In genomic region chr9:131736440-131736839, GRCh38 we compare ENCODE assay signal across 12 cellular contexts. TPM values are rescaled to one million over a fixed set of nuclear protein-coding genes. Genes with fewer than 3 reads are reported as not detected.
DNase-seq lines count a peak whose midpoint lies in the region; ATAC-seq and TF ChIP-seq lines count a peak whose summit lies in the region.
"Had no signal": no experiment of that assay in that cellular context is flagged by ENCODE, and none has a peak within 500 bp of the region (broad histone marks: within the 10 kb centered on the region; RNA-seq: fewer than 3 reads in every experiment).

No MANE protein-coding gene starts in this region.

- H3K4me3 ChIP-seq in left ventricle myocardium inferior (no peak overlapping the region), liver (ENCODE audit: low read depth in 1 of 3, low read length in 3 of 3) (no peak overlapping the region), upper lobe of left lung (peak overlapping the region in 2 of 4 donors; percentile 1 to 75)
- H3K4me3 ChIP-seq: smooth muscle cell had no signal

- no peak for ATAC-seq in left ventricle myocardium superior
- ATAC-seq in activated CD8-positive, alpha-beta T cell treated with anti-CD3 and anti-CD28 coated beads for 36 hours, result no peak
- no peak for ATAC-seq in upper lobe of left lung (ENCODE audit: low FRiP score in 2 of 2)
- no peak for ATAC-seq in HG02588 (IDR thresholded peaks at IDR 0.05; ENCODE audit: unreplicated experiment)
- no peak for ATAC-seq in HG03571 (IDR thresholded peaks at IDR 0.05; ENCODE audit: unreplicated experiment)

- no peak for TF ChIP-seq RAD21 in liver (IDR thresholded peaks at IDR 0.05)

- peak overlapping the region; percentile 52 for H3K4me3 Mint-ChIP-seq in activated CD8-positive, alpha-beta T cell treated with anti-CD3 and anti-CD28 coated beads for 36 hours

- H3K27me3 ChIP-seq in left ventricle myocardium inferior (ENCODE audit: low read depth), result no peaks in the 10 kb centered on the region
- H3K27me3 ChIP-seq in liver (ENCODE audit: control insufficient read depth in 4 of 4, insufficient read depth in 4 of 4, low read length in 3 of 4), result no peaks in the 10 kb centered on the region
- no peaks in the 10 kb centered on the region for H3K27me3 ChIP-seq in upper lobe of left lung

- H3K36me3 ChIP-seq in left ventricle myocardium inferior, result peaks cover 8% of the 10 kb centered on the region
- H3K36me3 ChIP-seq in liver (ENCODE audit: control insufficient read depth in 4 of 4, insufficient read depth in 3 of 4, low read depth in 1 of 4, low read length in 3 of 4), result no peaks in the 10 kb centered on the region
- H3K36me3 ChIP-seq in upper lobe of left lung, result no peaks in the 10 kb centered on the region

- TF ChIP-seq EP300 in upper lobe of left lung (IDR thresholded peaks at IDR 0.05), result no peak

- H3K9me3 ChIP-seq in left ventricle myocardium inferior (replicated peaks), result no peaks in the 10 kb centered on the region
- H3K9me3 ChIP-seq in liver (ENCODE audit: control insufficient read depth in 4 of 4, low read length in 3 of 4), result no peaks in the 10 kb centered on the region
- H3K9me3 ChIP-seq in upper lobe of left lung, result no peaks in the 10 kb centered on the region
- H3K9me3 ChIP-seq: SK-N-SH had no signal

- WGBS in liver, result 59% methylated on average over 4 of the region's 4 CpGs
- whole genome bisulfite sequencing in upper lobe of left lung, 2 donors, result 23 to 30% methylated on average over 4 of the region's 4 CpGs

- DNase-seq in left ventricle myocardium inferior, result no peak
- DNase-seq in left ventricle myocardium superior, result no peak
- no peak for DNase-seq in activated CD8-positive, alpha-beta T cell treated with anti-CD3 and anti-CD28 coated beads for 36 hours
- DNase-seq in upper lobe of left lung, result no peak
- no peak for DNase-seq in NCI-H1436 (lab: John Stamatoyannopoulos, UW)
- DNase-seq: AML-193, NCI-H2171 treated with DMSO at 0.1 percent for 48 hours, SK-N-SH had no signal

- H3K4me1 Mint-ChIP-seq in activated CD8-positive, alpha-beta T cell treated with anti-CD3 and anti-CD28 coated beads for 36 hours (ENCODE audit: low read depth), result peaks cover 72% of the 10 kb centered on the region

- peak overlapping the region; percentile 92 for H3K27ac Mint-ChIP-seq in activated CD8-positive, alpha-beta T cell treated with anti-CD3 and anti-CD28 coated beads for 36 hours

- CTCF ChIA-PET in activated CD8-positive, alpha-beta T cell treated with anti-CD3 and anti-CD28 coated beads for 36 hours (lab: Charles Lee), result interaction anchor here (0.9 to 5.0 kb wide), 4 partner anchors 7 to 145 kb away, joined by 3 to 65 read pairs (median 4); no protein-coding TSS in a partner anchor

- H3K4me1 ChIP-seq in left ventricle myocardium inferior (peaks cover 90% of the 10 kb centered on the region), liver (ENCODE audit: control insufficient read depth in 4 of 4, insufficient read depth in 4 of 4, low read length in 3 of 4) (peaks cover 30 to 66% (median 58%) of the 10 kb centered on the region in 4 donors), upper lobe of left lung (peaks cover 70 to 83% (median 74%) of the 10 kb centered on the region in 4 donors)

- H3K9ac ChIP-seq in liver (ENCODE audit: low read depth in 1 of 2, low read length in 2 of 2), result no peak overlapping the region
- H3K9ac ChIP-seq: SK-N-SH had no signal

- intact Hi-C loops in left ventricle myocardium inferior (cut with micrococcal nuclease) (loop anchor here (10.0 kb wide), 1 partner anchor 62 kb away; no protein-coding TSS in a partner anchor), left ventricle myocardium superior (cut with micrococcal nuclease) (loop anchor here (10.0 kb wide), 2 partner anchors 62 to 142 kb away; no protein-coding TSS in a partner anchor)
- intact Hi-C loops in activated CD8-positive, alpha-beta T cell treated with anti-CD3 and anti-CD28 coated beads for 36 hours (cut with micrococcal nuclease), result loop anchor here (10.0 kb wide), 1 partner anchor 482 kb away; no protein-coding TSS in a partner anchor

- no peak for TF ChIP-seq CTCF in left ventricle myocardium inferior (IDR thresholded peaks at IDR 0.05; ENCODE audit: borderline replicate concordance)
- no peak for TF ChIP-seq CTCF in activated CD8-positive, alpha-beta T cell treated with anti-CD3 and anti-CD28 coated beads for 36 hours (IDR thresholded peaks at IDR 0.05)
- no peak for TF ChIP-seq CTCF in liver (IDR thresholded peaks at IDR 0.05; ENCODE audit: low read depth, low read length, missing input control)
- TF ChIP-seq CTCF in upper lobe of left lung (IDR thresholded peaks at IDR 0.05), result no peak

- TF ChIP-seq POLR2A in upper lobe of left lung (IDR thresholded peaks at IDR 0.05), result no peak

- no peaks in the 10 kb centered on the region for H3K9me3 Mint-ChIP-seq in activated CD8-positive, alpha-beta T cell treated with anti-CD3 and anti-CD28 coated beads for 36 hours

- H3K36me3 Mint-ChIP-seq in activated CD8-positive, alpha-beta T cell treated with anti-CD3 and anti-CD28 coated beads for 36 hours (ENCODE audit: low read depth), result peaks cover 34% of the 10 kb centered on the region

- POLR2A ChIA-PET in activated CD8-positive, alpha-beta T cell treated with anti-CD3 and anti-CD28 coated beads for 36 hours (lab: Charles Lee), result interaction anchor here (1.9 to 10.5 kb wide), 4 partner anchors 21 to 77 kb away, joined by 5 to 119 read pairs (median 43); no protein-coding TSS in a partner anchor

- H3K27ac ChIP-seq in left ventricle myocardium inferior (replicated peaks) (peak overlapping the region; percentile 94), liver (ENCODE audit: low read depth in 1 of 2, low read length in 2 of 2) (peak overlapping the region; percentile 69 to 81), upper lobe of left lung (peak overlapping the region; percentile 81 to 97 (median 86))

- no peaks in the 10 kb centered on the region for H3K27me3 Mint-ChIP-seq in activated CD8-positive, alpha-beta T cell treated with anti-CD3 and anti-CD28 coated beads for 36 hours

TF ChIP-seq in liver, 16 proteins besides CTCF, POLR2A, EP300 and RAD21 (continues in another document):
- TF ChIP-seq EGR1 (IDR thresholded peaks at IDR 0.05; ENCODE audit: low read depth in 2 of 2) (no peak), GABPA (IDR thresholded peaks at IDR 0.05 in 1 of 2, conservative IDR thresholded peaks at IDR 0.05 in 1 of 2) (no peak), TAF1 (conservative IDR thresholded peaks at IDR 0.05) (no peak), HNF4G (IDR thresholded peaks at IDR 0.05) (no peak), FOXA1 (IDR thresholded peaks at IDR 0.05) (no peak), MAX (IDR thresholded peaks at IDR 0.05) (no peak), HNF4A (conservative IDR thresholded peaks at IDR 0.05) (no peak), NR2F2 (IDR thresholded peaks at IDR 0.05) (no peak), FOXA2 (IDR thresholded peaks at IDR 0.05) (no peak), SP1 (IDR thresholded peaks at IDR 0.05) (no peak), RXRA (IDR thresholded peaks at IDR 0.05) (no peak)
- TF ChIP-seq, protein P1, sequence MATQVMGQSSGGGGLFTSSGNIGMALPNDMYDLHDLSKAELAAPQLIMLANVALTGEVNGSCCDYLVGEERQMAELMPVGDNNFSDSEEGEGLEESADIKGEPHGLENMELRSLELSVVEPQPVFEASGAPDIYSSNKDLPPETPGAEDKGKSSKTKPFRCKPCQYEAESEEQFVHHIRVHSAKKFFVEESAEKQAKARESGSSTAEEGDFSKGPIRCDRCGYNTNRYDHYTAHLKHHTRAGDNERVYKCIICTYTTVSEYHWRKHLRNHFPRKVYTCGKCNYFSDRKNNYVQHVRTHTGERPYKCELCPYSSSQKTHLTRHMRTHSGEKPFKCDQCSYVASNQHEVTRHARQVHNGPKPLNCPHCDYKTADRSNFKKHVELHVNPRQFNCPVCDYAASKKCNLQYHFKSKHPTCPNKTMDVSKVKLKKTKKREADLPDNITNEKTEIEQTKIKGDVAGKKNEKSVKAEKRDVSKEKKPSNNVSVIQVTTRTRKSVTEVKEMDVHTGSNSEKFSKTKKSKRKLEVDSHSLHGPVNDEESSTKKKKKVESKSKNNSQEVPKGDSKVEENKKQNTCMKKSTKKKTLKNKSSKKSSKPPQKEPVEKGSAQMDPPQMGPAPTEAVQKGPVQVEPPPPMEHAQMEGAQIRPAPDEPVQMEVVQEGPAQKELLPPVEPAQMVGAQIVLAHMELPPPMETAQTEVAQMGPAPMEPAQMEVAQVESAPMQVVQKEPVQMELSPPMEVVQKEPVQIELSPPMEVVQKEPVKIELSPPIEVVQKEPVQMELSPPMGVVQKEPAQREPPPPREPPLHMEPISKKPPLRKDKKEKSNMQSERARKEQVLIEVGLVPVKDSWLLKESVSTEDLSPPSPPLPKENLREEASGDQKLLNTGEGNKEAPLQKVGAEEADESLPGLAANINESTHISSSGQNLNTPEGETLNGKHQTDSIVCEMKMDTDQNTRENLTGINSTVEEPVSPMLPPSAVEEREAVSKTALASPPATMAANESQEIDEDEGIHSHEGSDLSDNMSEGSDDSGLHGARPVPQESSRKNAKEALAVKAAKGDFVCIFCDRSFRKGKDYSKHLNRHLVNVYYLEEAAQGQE (IDR thresholded peaks at IDR 0.05), result no peak
- TF ChIP-seq, protein P2, sequence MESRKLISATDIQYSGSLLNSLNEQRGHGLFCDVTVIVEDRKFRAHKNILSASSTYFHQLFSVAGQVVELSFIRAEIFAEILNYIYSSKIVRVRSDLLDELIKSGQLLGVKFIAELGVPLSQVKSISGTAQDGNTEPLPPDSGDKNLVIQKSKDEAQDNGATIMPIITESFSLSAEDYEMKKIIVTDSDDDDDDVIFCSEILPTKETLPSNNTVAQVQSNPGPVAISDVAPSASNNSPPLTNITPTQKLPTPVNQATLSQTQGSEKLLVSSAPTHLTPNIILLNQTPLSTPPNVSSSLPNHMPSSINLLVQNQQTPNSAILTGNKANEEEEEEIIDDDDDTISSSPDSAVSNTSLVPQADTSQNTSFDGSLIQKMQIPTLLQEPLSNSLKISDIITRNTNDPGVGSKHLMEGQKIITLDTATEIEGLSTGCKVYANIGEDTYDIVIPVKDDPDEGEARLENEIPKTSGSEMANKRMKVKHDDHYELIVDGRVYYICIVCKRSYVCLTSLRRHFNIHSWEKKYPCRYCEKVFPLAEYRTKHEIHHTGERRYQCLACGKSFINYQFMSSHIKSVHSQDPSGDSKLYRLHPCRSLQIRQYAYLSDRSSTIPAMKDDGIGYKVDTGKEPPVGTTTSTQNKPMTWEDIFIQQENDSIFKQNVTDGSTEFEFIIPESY (IDR thresholded peaks at IDR 0.05), result no peak

RNA-seq across cellular contexts. Expression of gene RAPGEF1, which starts 3.4 kb away (rescaled TPM):
- total RNA-seq in left ventricle myocardium inferior, result 95.9 TPM
- total RNA-seq in left ventricle myocardium superior, result 156 TPM
- total RNA-seq in activated CD8-positive, alpha-beta T cell treated with anti-CD3 and anti-CD28 coated beads for 36 hours, result 10 to 100 TPM; 84.5 to 85.2 TPM
- 10 to 100 TPM; 14.1 to 19.6 TPM for total RNA-seq in liver
- 10 to 100 TPM in 1 of 2 donors, 1 to 10 TPM in 1; 5.6 to 19.7 TPM for polyA plus RNA-seq in liver
- total RNA-seq in upper lobe of left lung, result 100 to 1,000 TPM in 2 of 6 donors, 10 to 100 TPM in 4; 82.8 to 161 (median 96.8) TPM
